12 cellular contexts compared by ENCODE assay signal in the genomic region with DNA sequence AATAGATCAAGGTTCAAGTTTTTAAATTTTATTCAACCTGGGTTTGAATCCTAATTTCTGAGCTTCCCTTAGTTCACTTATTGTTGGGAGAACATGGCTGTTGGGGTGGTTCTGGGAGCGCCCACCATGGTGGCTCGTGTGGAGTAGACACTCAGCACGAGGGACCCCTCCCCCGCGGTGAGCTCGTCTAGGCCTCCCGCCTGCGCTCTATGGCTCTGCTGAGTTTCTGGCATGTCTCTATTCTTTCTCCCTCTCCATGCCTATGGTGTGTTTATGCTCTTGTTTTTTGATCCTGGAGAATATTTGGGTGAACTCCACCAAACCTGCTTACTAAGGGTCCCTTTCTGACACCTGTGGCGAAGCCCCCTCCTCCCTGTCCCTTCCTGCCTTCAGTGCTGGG. TPM values are rescaled to one million over a fixed set of nuclear protein-coding genes. Genes with fewer than 3 reads are reported as not detected.
DNase-seq lines count a peak whose midpoint lies in the region; ATAC-seq, FAIRE-seq and TF ChIP-seq lines count a peak whose summit lies in the region.
"Had no signal": no experiment of that assay in that cellular context is flagged by ENCODE, and none has a peak within 500 bp of the region (broad histone marks: within the 10 kb centered on the region; RNA-seq: fewer than 3 reads in every experiment).

No MANE protein-coding gene starts in this region.

- H2BK120ac ChIP-seq in H1 (replicated peaks; ENCODE audit: low read depth, low read length) = no peak overlapping the region

- intact Hi-C loops in CD4-positive, alpha-beta memory T cell (cut with micrococcal nuclease) = no loop called here

- peak in 1 of 5 donors; percentile 43 for DNase-seq in CD4-positive, alpha-beta memory T cell
- DNase-seq in RWPE2 (ENCODE audit: low spot score) = no peak
- DNase-seq in H1 (ENCODE audit: low read depth in 1 of 2, low spot score in 2 of 2) = no peak
- DNase-seq: NCI-H748 treated with DMSO at 0.1 percent for 48 hours; stimulated activated CD8-positive, alpha-beta memory T cell treated with anti-CD3 and anti-CD28 coated beads, Interleukin-4, amount 100 ng/mL, for 48 hours had no signal

- H3K4me1 ChIP-seq in CD4-positive, alpha-beta memory T cell (ENCODE audit: insufficient read depth, low read length) = peaks cover 50% of the 10 kb centered on the region
- H3K4me1 ChIP-seq in RWPE2 (ENCODE audit: insufficient read depth, poor library complexity, severe bottlenecking) (peaks cover 13% of the 10 kb centered on the region), H1 (replicated peaks in 1 of 4; ENCODE audit: control insufficient read depth in 3 of 4, insufficient read depth in 4 of 4, low read length in 3 of 4) (peaks cover 0 to 11% (median 6%) of the 10 kb centered on the region in 4 experiments; a peak in 5 of 7 replicates)

- H2AK5ac ChIP-seq in H1 (ENCODE audit: low read depth, low read length) = 0 out of 2 replicates have a peak overlapping the region, but pooled peaks have one; percentile 65

- H3K4me1 Mint-ChIP-seq in CD4-positive, alpha-beta memory T cell = peaks cover 29 to 68% (median 47%) of the 10 kb centered on the region in 4 donors
- H3K4me1 Mint-ChIP-seq in activated T-helper 17 cell treated with anti-CD3 and anti-CD28 coated beads, Interleukin-2, amount 50 U/mL, for 72 hours = peaks cover 31% of the 10 kb centered on the region

- H3K4me3 Mint-ChIP-seq in CD4-positive, alpha-beta memory T cell = peak overlapping the region in 7 of 8 donors; percentile 13 to 55 (median 35)
- H3K4me3 Mint-ChIP-seq in activated T-helper 17 cell treated with anti-CD3 and anti-CD28 coated beads, Interleukin-2, amount 50 U/mL, for 72 hours = no peak overlapping the region

- no peak for TF ChIP-seq POLR2A in H1 (IDR thresholded peaks at IDR 0.05; ENCODE audit: control extremely low read depth in 1 of 2, low read depth in 2 of 2, low read length in 2 of 2)

- peak overlapping the region; percentile 73 to 96 (median 92) for H3K27ac Mint-ChIP-seq in CD4-positive, alpha-beta memory T cell
- no peak overlapping the region for H3K27ac Mint-ChIP-seq in activated T-helper 17 cell treated with anti-CD3 and anti-CD28 coated beads, Interleukin-2, amount 50 U/mL, for 72 hours

- peaks cover 35% of the 10 kb centered on the region for H3K36me3 ChIP-seq in CD4-positive, alpha-beta memory T cell (ENCODE audit: insufficient read depth, low read length)
- H3K36me3 ChIP-seq in RWPE2 (ENCODE audit: low read depth) (peaks cover 77% of the 10 kb centered on the region), H1 (ENCODE audit: control insufficient read depth in 2 of 4, insufficient read depth in 4 of 4, low read length in 3 of 4) (peaks cover 14 to 25% (median 21%) of the 10 kb centered on the region in 4 experiments; a peak in 7 of 8 replicates)

- no peak overlapping the region for H2BK15ac ChIP-seq in H1 (ENCODE audit: low read length)

- H3K9ac ChIP-seq in H1 (replicated peaks in 1 of 4; ENCODE audit: extremely low read depth in 1 of 4, low read depth in 3 of 4, low read length in 3 of 4) = 0 out of 7 replicates have a peak overlapping the region, but pooled peaks of 1 of the 4 experiments have one; percentile 34

- FAIRE-seq in H1 (lab: Jason Lieb, UNC) = no peak
- FAIRE-seq: GM12878, islet of Langerhans had no signal

- no peak overlapping the region for H2BK12ac ChIP-seq in H1 (ENCODE audit: low read depth, low read length)

- H4K5ac ChIP-seq in H1 (ENCODE audit: insufficient read length, low read depth, low read length) = no peak overlapping the region

- peak overlapping the region; percentile 78 for H3K27ac ChIP-seq in 22Rv1
- H3K27ac ChIP-seq in CD4-positive, alpha-beta memory T cell (ENCODE audit: low read depth, low read length) = peak overlapping the region; percentile 41
- peak overlapping the region; percentile 59 for H3K27ac ChIP-seq in RWPE2 (ENCODE audit: poor library complexity, severe bottlenecking)
- H3K27ac ChIP-seq in H1 (ENCODE audit: low read depth, low read length) = no peak overlapping the region

- no peak overlapping the region for H3K4me3 ChIP-seq in CD4-positive, alpha-beta memory T cell (ENCODE audit: low read length in 2 of 2)
- H3K4me3 ChIP-seq in RWPE2 (ENCODE audit: severe bottlenecking) (no peak overlapping the region), H1 (ENCODE audit: extremely low read depth in 1 of 4, insufficient read depth in 2 of 4, low read depth in 3 of 4, low read length in 4 of 4) (0 out of 8 replicates have a peak overlapping the region, but pooled peaks of 1 of the 4 experiments have one; percentile 2)
- H3K4me3 ChIP-seq: GM12878 had no signal

- POLR2A ChIA-PET in CD4-positive, alpha-beta memory T cell (lab: Charles Lee; ENCODE audit: partially characterized antibody) = interaction anchor here (0.9 to 2.3 kb wide), 2 partner anchors 16 to 31 kb away, joined by 5 to 17 read pairs; a partner anchor contains a TSS
- POLR2A ChIA-PET in H1 (lab: Charles Lee; ENCODE audit: partially characterized antibody) = interaction anchor here (0.9 to 2.5 kb wide), 6 partner anchors 9 to 33 kb away, joined by 3 to 18 read pairs (median 4); a partner anchor contains a TSS

- TF ChIP-seq EP300 in H1 (IDR thresholded peaks at IDR 0.05; ENCODE audit: borderline replicate concordance in 1 of 2, low read depth in 2 of 2, low read length in 2 of 2) = no peak

- TF ChIP-seq CTCF in 22Rv1 (IDR thresholded peaks at IDR 0.05) (no peak), RWPE2 (IDR thresholded peaks at IDR 0.05; ENCODE audit: poor library complexity, severe bottlenecking) (no peak), H1 (IDR thresholded peaks at IDR 0.05; ENCODE audit: control extremely low read depth in 1 of 3, insufficient read depth in 1 of 3, low read depth in 1 of 3, low read length in 3 of 3) (no peak)

- ATAC-seq in RWPE2 (ENCODE audit: low read depth) (no peak), HG02763 (IDR thresholded peaks at IDR 0.05; ENCODE audit: unreplicated experiment) (no peak), GM21367 (IDR thresholded peaks at IDR 0.05; ENCODE audit: unreplicated experiment) (no peak), GM19023 (IDR thresholded peaks at IDR 0.05; ENCODE audit: unreplicated experiment) (no peak)
- no peak for ATAC-seq in activated T-helper 17 cell treated with anti-CD3 and anti-CD28 coated beads, Interleukin-2, amount 50 U/mL, for 72 hours (replicated peaks)
- ATAC-seq: GM12878 had no signal

- H3K36me3 Mint-ChIP-seq in CD4-positive, alpha-beta memory T cell = peaks cover 25 to 54% of the 10 kb centered on the region in 2 donors
- H3K36me3 Mint-ChIP-seq in activated T-helper 17 cell treated with anti-CD3 and anti-CD28 coated beads, Interleukin-2, amount 50 U/mL, for 72 hours (ENCODE audit: low read depth) = peaks cover 92% of the 10 kb centered on the region

- 0 out of 2 replicates have a peak overlapping the region, but pooled peaks have one; percentile 78 for H2BK5ac ChIP-seq in H1 (ENCODE audit: low read depth, low read length)

- H2AFZ ChIP-seq in H1 (ENCODE audit: low read length) = no peak overlapping the region

- peak overlapping the region; percentile 59; the same call in 1 of the 2 replicates for H4K8ac ChIP-seq in H1 (ENCODE audit: extremely low read depth, insufficient read depth, low read length)

- no peak for TF ChIP-seq RAD21 in H1 (IDR thresholded peaks at IDR 0.05 in 1 of 2, conservative IDR thresholded peaks at IDR 0.05 in 1 of 2; ENCODE audit: low read depth in 2 of 2, low read length in 2 of 2)

- no peaks in the 10 kb centered on the region for H3K27me3 ChIP-seq in CD4-positive, alpha-beta memory T cell (ENCODE audit: insufficient read depth, low read length)
- H3K27me3 ChIP-seq in RWPE2 (ENCODE audit: insufficient read depth, poor library complexity, severe bottlenecking) (no peaks in the 10 kb centered on the region), H1 (replicated peaks in 1 of 4; ENCODE audit: control insufficient read depth in 3 of 4, extremely low read depth in 1 of 4, insufficient read depth in 3 of 4, low read length in 3 of 4) (no peaks in the 10 kb centered on the region)

- peaks cover 12% of the 10 kb centered on the region for H3K79me1 ChIP-seq in H1 (ENCODE audit: low read depth, low read length)

- no peak overlapping the region for H3K23ac ChIP-seq in H1 (ENCODE audit: insufficient read length)

- peaks cover 20 to 38% of the 10 kb centered on the region in 2 experiments for H4K20me1 ChIP-seq in H1 (replicated peaks in 1 of 2; ENCODE audit: control insufficient read depth in 1 of 2, insufficient read depth in 2 of 2, low read length in 2 of 2)

- peaks cover 0 to 1% (median 0%) of the 10 kb centered on the region in 8 donors for H3K9me3 Mint-ChIP-seq in CD4-positive, alpha-beta memory T cell
- no peaks in the 10 kb centered on the region for H3K9me3 Mint-ChIP-seq in activated T-helper 17 cell treated with anti-CD3 and anti-CD28 coated beads, Interleukin-2, amount 50 U/mL, for 72 hours

- CTCF ChIA-PET in CD4-positive, alpha-beta memory T cell (lab: Charles Lee; ENCODE audit: partially characterized antibody) = interaction anchor here (1.0 to 1.3 kb wide), 2 partner anchors 16 to 21 kb away, joined by 3 to 4 read pairs; no protein-coding TSS in a partner anchor
- CTCF ChIA-PET in H1 (lab: Charles Lee; ENCODE audit: partially characterized antibody) = interaction anchor here (0.7 kb wide), 1 partner anchor 19 kb away, joined by 3 read pairs; a partner anchor contains a TSS

- H3K27me3 Mint-ChIP-seq in CD4-positive, alpha-beta memory T cell = no peaks in the 10 kb centered on the region
- no peaks in the 10 kb centered on the region for H3K27me3 Mint-ChIP-seq in activated T-helper 17 cell treated with anti-CD3 and anti-CD28 coated beads, Interleukin-2, amount 50 U/mL, for 72 hours

- no peaks in the 10 kb centered on the region for H3K9me3 ChIP-seq in CD4-positive, alpha-beta memory T cell (ENCODE audit: control insufficient read depth in 1 of 2, low read length in 2 of 2)
- H3K9me3 ChIP-seq in RWPE2 (ENCODE audit: severe bottlenecking) (no peaks in the 10 kb centered on the region), H1 (ENCODE audit: insufficient read depth in 2 of 2, low read depth in 1 of 2, low read length in 1 of 2) (no peaks in the 10 kb centered on the region)

- no peak overlapping the region for H3K18ac ChIP-seq in H1 (ENCODE audit: extremely low read depth, low read length)

- peaks cover 21 to 64% of the 10 kb centered on the region in 2 experiments for H3K79me2 ChIP-seq in H1 (ENCODE audit: control insufficient read depth in 1 of 2, insufficient read depth in 2 of 2, low read length in 2 of 2)

- H3K4ac ChIP-seq in H1 (replicated peaks; ENCODE audit: insufficient read length, low read depth, low read length) = no peak overlapping the region

- no peak overlapping the region for H3K14ac ChIP-seq in H1 (ENCODE audit: insufficient read length)

- peaks cover 5% of the 10 kb centered on the region; the same call in 1 of the 2 replicates for H3K23me2 ChIP-seq in H1 (ENCODE audit: low read depth, low read length)

- H3K56ac ChIP-seq in H1 (replicated peaks; ENCODE audit: insufficient read length, low read depth, low read length) = no peak overlapping the region

- WGBS in H1 (ENCODE audit: extremely low coverage in 1 of 2, insufficient coverage in 1 of 2, insufficient read length in 1 of 2, insufficient replicate concordance in 2 of 2, low coverage in 1 of 2, low lambda C conversion rate in 2 of 2, missing lambda C conversion rate in 1 of 2), 2 experiments = 91% methylated on average over 9 of the region's 9 CpGs; no CpG with 5 or more reads in 1 of the 2 experiments

- H3K4me2 ChIP-seq in H1 (ENCODE audit: insufficient read depth in 1 of 2, low read depth in 2 of 2, low read length in 2 of 2) = peak overlapping the region; percentile 23 to 58; a peak in 3 of 4 replicates

- no peak overlapping the region for H2BK20ac ChIP-seq in H1 (ENCODE audit: low read length)

- no peak overlapping the region for H4K91ac ChIP-seq in H1 (replicated peaks; ENCODE audit: insufficient read length, low read length)

RNA-seq across cellular contexts. Expression of a gene that starts 1.6 kb away (rescaled TPM):
- total RNA-seq in CD4-positive, alpha-beta memory T cell = 10 to 100 TPM; 53.9 to 56.9 TPM
- polyA plus RNA-seq in CD4-positive, alpha-beta memory T cell = 10 to 100 TPM in 1 of 2 donors, 1 to 10 TPM in 1; 3.9 to 15.6 TPM
- 200 and 206 TPM in 2 replicates for total RNA-seq in H1 (2021; fragmentation: NEBNext Ultra II Directional; extraction: Animal tissue kit (Norgen Biotek cat#: 25700))
- 49.6 and 116 TPM in 2 replicates for polyA plus RNA-seq in H1 (2011; rRNA removed)
- 75.2 TPM for polyA plus RNA-seq in H1 (2011; cell fraction: cytosol; rRNA removed)
- polyA plus RNA-seq in H1 (2011; cell fraction: nucleus; rRNA removed) = 71.0 TPM
- 100 to 163 TPM (median 150 TPM) in 4 replicates for polyA plus RNA-seq in H1 (2012, experiment 1 of 2)
- polyA plus RNA-seq in H1 (2012, experiment 2 of 2) = 137 TPM
- 103 TPM for polyA plus RNA-seq in H1 (2013, experiment 1 of 2)
- polyA plus RNA-seq in H1 (2013, experiment 2 of 2) = 111 TPM
- polyA minus RNA-seq in H1 (2011; rRNA and poly(A)+ RNA removed) = 55.2 and 69.0 TPM in 2 replicates
- 133 TPM for polyA minus RNA-seq in H1 (2011; cell fraction: cytosol; rRNA and poly(A)+ RNA removed)
- polyA minus RNA-seq in H1 (2011; cell fraction: nucleus; rRNA and poly(A)+ RNA removed) = 43.1 TPM
- total RNA-seq in activated T-helper 17 cell treated with anti-CD3 and anti-CD28 coated beads, Interleukin-2, amount 50 U/mL, for 72 hours = 10 to 100 TPM; 29.2 to 45.1 TPM

RNA-seq across cellular contexts. Expression of a gene that starts 18.6 kb away (rescaled TPM):
- 100 to 1,000 TPM; 256 to 259 TPM for total RNA-seq in CD4-positive, alpha-beta memory T cell
- 10 to 100 TPM in 1 of 2 donors, 1 to 10 TPM in 1; 1.3 to 14.3 TPM for polyA plus RNA-seq in CD4-positive, alpha-beta memory T cell
- 252 and 269 TPM in 2 replicates for total RNA-seq in H1 (2021; fragmentation: NEBNext Ultra II Directional; extraction: Animal tissue kit (Norgen Biotek cat#: 25700))
- 162 and 297 TPM in 2 replicates for polyA plus RNA-seq in H1 (2011; rRNA removed)
- polyA plus RNA-seq in H1 (2011; cell fraction: cytosol; rRNA removed) = 279 TPM
- 769 TPM for polyA plus RNA-seq in H1 (2011; cell fraction: nucleus; rRNA removed)
- polyA plus RNA-seq in H1 (2012, experiment 1 of 2) = 233 to 309 TPM (median 276 TPM) in 4 replicates
- polyA plus RNA-seq in H1 (2012, experiment 2 of 2) = 266 TPM
- 137 TPM for polyA plus RNA-seq in H1 (2013, experiment 1 of 2)
- polyA plus RNA-seq in H1 (2013, experiment 2 of 2) = 126 TPM
- polyA minus RNA-seq in H1 (2011; rRNA and poly(A)+ RNA removed) = 135 TPM in 2 replicates
- 185 TPM for polyA minus RNA-seq in H1 (2011; cell fraction: cytosol; rRNA and poly(A)+ RNA removed)
- polyA minus RNA-seq in H1 (2011; cell fraction: nucleus; rRNA and poly(A)+ RNA removed) = 146 TPM
- total RNA-seq in activated T-helper 17 cell treated with anti-CD3 and anti-CD28 coated beads, Interleukin-2, amount 50 U/mL, for 72 hours = 100 to 1,000 TPM; 254 to 333 TPM

RNA-seq across cellular contexts. Expression of a gene that starts 25.5 kb away (rescaled TPM):
- total RNA-seq in CD4-positive, alpha-beta memory T cell = 1 to 10 TPM; 1.2 to 1.5 TPM
- under 1 TPM; 0.47 to 0.69 TPM for polyA plus RNA-seq in CD4-positive, alpha-beta memory T cell
- total RNA-seq in H1 (2021; fragmentation: NEBNext Ultra II Directional; extraction: Animal tissue kit (Norgen Biotek cat#: 25700)) = 19.1 and 20.1 TPM in 2 replicates
- polyA plus RNA-seq in H1 (2011; rRNA removed) = 12.0 and 19.4 TPM in 2 replicates
- 10.8 TPM for polyA plus RNA-seq in H1 (2011; cell fraction: cytosol; rRNA removed)
- polyA plus RNA-seq in H1 (2011; cell fraction: nucleus; rRNA removed) = 24.2 TPM
- 11.2 to 17.6 TPM (median 16.0 TPM) in 4 replicates for polyA plus RNA-seq in H1 (2012, experiment 1 of 2)
- 17.1 TPM for polyA plus RNA-seq in H1 (2012, experiment 2 of 2)
- 17.2 TPM for polyA plus RNA-seq in H1 (2013, experiment 1 of 2)
- polyA plus RNA-seq in H1 (2013, experiment 2 of 2) = 16.7 TPM
- polyA minus RNA-seq in H1 (2011; rRNA and poly(A)+ RNA removed) = 2.7 TPM in 2 replicates
- 8.7 TPM for polyA minus RNA-seq in H1 (2011; cell fraction: cytosol; rRNA and poly(A)+ RNA removed)
- polyA minus RNA-seq in H1 (2011; cell fraction: nucleus; rRNA and poly(A)+ RNA removed) = 5.9 TPM
- total RNA-seq in activated T-helper 17 cell treated with anti-CD3 and anti-CD28 coated beads, Interleukin-2, amount 50 U/mL, for 72 hours = 1 to 10 TPM; 2.4 to 2.6 TPM

RNA-seq across cellular contexts. Expression of a gene that starts 30.0 kb away (rescaled TPM):
- total RNA-seq in CD4-positive, alpha-beta memory T cell = 10 to 100 TPM; 21.2 to 23.4 TPM
- polyA plus RNA-seq in CD4-positive, alpha-beta memory T cell = 10 to 100 TPM; 22.5 to 28.5 TPM
- 73.0 and 76.0 TPM in 2 replicates for total RNA-seq in H1 (2021; fragmentation: NEBNext Ultra II Directional; extraction: Animal tissue kit (Norgen Biotek cat#: 25700))
- 76.1 and 97.6 TPM in 2 replicates for polyA plus RNA-seq in H1 (2011; rRNA removed)
- polyA plus RNA-seq in H1 (2011; cell fraction: cytosol; rRNA removed) = 74.2 TPM
- polyA plus RNA-seq in H1 (2011; cell fraction: nucleus; rRNA removed) = 78.2 TPM
- polyA plus RNA-seq in H1 (2012, experiment 1 of 2) = 51.9 to 85.8 TPM (median 82.3 TPM) in 4 replicates
- 104 TPM for polyA plus RNA-seq in H1 (2012, experiment 2 of 2)
- 41.3 TPM for polyA plus RNA-seq in H1 (2013, experiment 1 of 2)
- 39.4 TPM for polyA plus RNA-seq in H1 (2013, experiment 2 of 2)
- 50.6 and 79.5 TPM in 2 replicates for polyA minus RNA-seq in H1 (2011; rRNA and poly(A)+ RNA removed)
- 58.1 TPM for polyA minus RNA-seq in H1 (2011; cell fraction: cytosol; rRNA and poly(A)+ RNA removed)
- 41.2 TPM for polyA minus RNA-seq in H1 (2011; cell fraction: nucleus; rRNA and poly(A)+ RNA removed)
- 10 to 100 TPM; 26.4 to 35.6 TPM for total RNA-seq in activated T-helper 17 cell treated with anti-CD3 and anti-CD28 coated beads, Interleukin-2, amount 50 U/mL, for 72 hours

RNA-seq across cellular contexts. Expression of a gene that starts 32.7 kb away (rescaled TPM):
- total RNA-seq in CD4-positive, alpha-beta memory T cell = 100 to 1,000 TPM in 1 of 2 experiments, 10 to 100 TPM in 1; 92.7 to 105 TPM
- 10 to 100 TPM in 1 of 2 donors, 1 to 10 TPM in 1; 7.2 to 17.8 TPM for polyA plus RNA-seq in CD4-positive, alpha-beta memory T cell
- 24.6 and 26.3 TPM in 2 replicates for total RNA-seq in H1 (2021; fragmentation: NEBNext Ultra II Directional; extraction: Animal tissue kit (Norgen Biotek cat#: 25700))
- polyA plus RNA-seq in H1 (2011; rRNA removed) = 12.0 and 25.4 TPM in 2 replicates
- polyA plus RNA-seq in H1 (2011; cell fraction: cytosol; rRNA removed) = 12.6 TPM
- 28.3 TPM for polyA plus RNA-seq in H1 (2011; cell fraction: nucleus; rRNA removed)
- polyA plus RNA-seq in H1 (2012, experiment 1 of 2) = 21.8 to 34.3 TPM (median 31.2 TPM) in 4 replicates
- 20.7 TPM for polyA plus RNA-seq in H1 (2012, experiment 2 of 2)
- 18.6 TPM for polyA plus RNA-seq in H1 (2013, experiment 1 of 2)
- 17.5 TPM for polyA plus RNA-seq in H1 (2013, experiment 2 of 2)
- polyA minus RNA-seq in H1 (2011; rRNA and poly(A)+ RNA removed) = 3.1 and 4.8 TPM in 2 replicates
- polyA minus RNA-seq in H1 (2011; cell fraction: cytosol; rRNA and poly(A)+ RNA removed) = 17.8 TPM
- polyA minus RNA-seq in H1 (2011; cell fraction: nucleus; rRNA and poly(A)+ RNA removed) = 13.0 TPM
- total RNA-seq in activated T-helper 17 cell treated with anti-CD3 and anti-CD28 coated beads, Interleukin-2, amount 50 U/mL, for 72 hours = 10 to 100 TPM; 21.9 to 22.2 TPM
